30 cellular contexts compared by ENCODE assay signal in genomic region chr2:14263053-14263452, GRCh38.
"Had no signal": no experiment of that assay in that cellular context is flagged by ENCODE, and none has a peak within 500 bp of the region (broad histone marks: within the 10 kb centered on the region; RNA-seq: fewer than 3 reads in every experiment).

No MANE protein-coding gene starts in this region.

- H2AFZ ChIP-seq: parathyroid adenoma had no signal

- H3K36me3 Mint-ChIP-seq: naive thymus-derived CD8-positive, alpha-beta T cell; natural killer cell treated with Interleukin-12 subunit alpha and Interleukin-12 subunit beta and Interleukin-15 and Interleukin-18, amount 100 ng/mL, for 72 hours; stimulated activated effector memory CD8-positive, alpha-beta T cell treated with anti-CD3 and anti-CD28 coated beads, Interleukin-12 subunit alpha, Interleukin-12 subunit beta, amount 100 ng/mL, for 72 hours; stimulated activated naive B cell treated with anti-CD40 and anti-IgM and Interleukin-4, amounts not matched to agents 10 μg/mL and 1 μg/mL and 100 μg/mL, for 72 hours had no signal

- H3K79me2 ChIP-seq: parathyroid adenoma had no signal

- ATAC-seq: naive thymus-derived CD8-positive, alpha-beta T cell; natural killer cell treated with Interleukin-12 subunit alpha and Interleukin-12 subunit beta and Interleukin-15 and Interleukin-18, amount 100 ng/mL, for 72 hours; psoas muscle; right cardiac atrium; right lobe of liver; stimulated activated effector memory CD8-positive, alpha-beta T cell treated with anti-CD3 and anti-CD28 coated beads, Interleukin-12 subunit alpha, Interleukin-12 subunit beta, amount 100 ng/mL, for 72 hours; stimulated activated naive B cell treated with anti-CD40 and anti-IgM and Interleukin-4, amounts not matched to agents 10 μg/mL and 1 μg/mL and 100 μg/mL, for 72 hours had no signal

- H3K27ac ChIP-seq: ovary, parathyroid adenoma, psoas muscle, right lobe of liver, sigmoid colon, stomach, thoracic aorta, thyroid gland, tibial nerve, upper lobe of left lung, vagina had no signal

- H3K4me3 ChIP-seq: ovary, psoas muscle, right lobe of liver, sigmoid colon, stomach, thoracic aorta, thyroid gland, tibial nerve, upper lobe of left lung, vagina had no signal

- H3K27me3 ChIP-seq: ovary, right lobe of liver, sigmoid colon, stomach, thyroid gland, tibial nerve, upper lobe of left lung, vagina had no signal

- H3K9me3 Mint-ChIP-seq: nephron progenitor cell, neural crest cell had no signal

- H3K36me3 ChIP-seq: ovary, right lobe of liver, sigmoid colon, stomach, thoracic aorta, thyroid gland, tibial nerve, upper lobe of left lung, vagina had no signal

- H3K9me3 ChIP-seq: ovary, psoas muscle, right lobe of liver, sigmoid colon, stomach, thoracic aorta, thyroid gland, tibial nerve, upper lobe of left lung, vagina had no signal

- H3K9ac ChIP-seq: parathyroid adenoma had no signal

- DNase-seq: naive thymus-derived CD8-positive, alpha-beta T cell; nephron progenitor cell; occipital lobe; ovary; posterior cingulate gyrus; psoas muscle; right cardiac atrium; right lobe of liver; sigmoid colon; small intestine; stimulated activated CD4-positive, alpha-beta T cell treated with anti-CD3 and anti-CD28 coated beads, Interleukin-15, amount 100 ng/mL, for 24 hours; stimulated activated CD4-positive, alpha-beta T cell treated with anti-CD3 and anti-CD28 coated beads, Interleukin-2, amount 100 ng/mL, for 24 hours; stimulated activated CD4-positive, alpha-beta T cell treated with anti-CD3 and anti-CD28 coated beads, Interleukin-2, amount 100 ng/mL, for 48 hours; stimulated activated CD4-positive, alpha-beta T cell treated with anti-CD3 and anti-CD28 coated beads, Interleukin-4, amount 100 ng/mL, for 24 hours; stimulated activated naive B cell treated with anti-CD40 and anti-IgM and Interleukin-4, amounts not matched to agents 10 μg/mL and 1 μg/mL and 100 μg/mL, for 72 hours; stimulated activated naive CD4-positive, alpha-beta T cell treated with Interleukin-2 at 50 U/mL for 16 hours; stomach; thyroid gland; trophoblast cell; upper lobe of left lung had no signal

- H3K4me1 Mint-ChIP-seq: naive thymus-derived CD8-positive, alpha-beta T cell; nephron progenitor cell; neural crest cell; stimulated activated effector memory CD8-positive, alpha-beta T cell treated with anti-CD3 and anti-CD28 coated beads, Interleukin-12 subunit alpha, Interleukin-12 subunit beta, amount 100 ng/mL, for 72 hours; stimulated activated naive B cell treated with anti-CD40 and anti-IgM and Interleukin-4, amounts not matched to agents 10 μg/mL and 1 μg/mL and 100 μg/mL, for 72 hours had no signal

- H3K27ac Mint-ChIP-seq: naive thymus-derived CD8-positive, alpha-beta T cell; natural killer cell treated with Interleukin-12 subunit alpha and Interleukin-12 subunit beta and Interleukin-15 and Interleukin-18, amount 100 ng/mL, for 72 hours; nephron progenitor cell; progenitor cell of endocrine pancreas; stimulated activated effector memory CD8-positive, alpha-beta T cell treated with anti-CD3 and anti-CD28 coated beads, Interleukin-12 subunit alpha, Interleukin-12 subunit beta, amount 100 ng/mL, for 72 hours; stimulated activated naive B cell treated with anti-CD40 and anti-IgM and Interleukin-4, amounts not matched to agents 10 μg/mL and 1 μg/mL and 100 μg/mL, for 72 hours; stimulated activated naive CD8-positive, alpha-beta T cell treated with anti-CD3 and anti-CD28 coated beads, Interleukin-15, Interleukin-2, amounts not matched to agents 100 ng/mL and 50 ng/mL, for 24 hours had no signal

- H3K27me3 Mint-ChIP-seq: natural killer cell treated with Interleukin-12 subunit alpha and Interleukin-12 subunit beta and Interleukin-15 and Interleukin-18, amount 100 ng/mL, for 72 hours; progenitor cell of endocrine pancreas; stimulated activated naive B cell treated with anti-CD40 and anti-IgM and Interleukin-4, amounts not matched to agents 10 μg/mL and 1 μg/mL and 100 μg/mL, for 72 hours; stimulated activated naive CD8-positive, alpha-beta T cell treated with anti-CD3 and anti-CD28 coated beads, Interleukin-15, Interleukin-2, amounts not matched to agents 100 ng/mL and 50 ng/mL, for 24 hours had no signal

- FAIRE-seq: small intestine, urothelium cell line had no signal

- H3K4me1 ChIP-seq: parathyroid adenoma, psoas muscle, right lobe of liver, sigmoid colon, stomach, thyroid gland, tibial nerve, upper lobe of left lung, vagina had no signal

- H3K4me3 Mint-ChIP-seq: naive thymus-derived CD8-positive, alpha-beta T cell; natural killer cell treated with Interleukin-12 subunit alpha and Interleukin-12 subunit beta and Interleukin-15 and Interleukin-18, amount 100 ng/mL, for 72 hours; nephron progenitor cell; neural crest cell; stimulated activated effector memory CD8-positive, alpha-beta T cell treated with anti-CD3 and anti-CD28 coated beads, Interleukin-12 subunit alpha, Interleukin-12 subunit beta, amount 100 ng/mL, for 72 hours; stimulated activated naive B cell treated with anti-CD40 and anti-IgM and Interleukin-4, amounts not matched to agents 10 μg/mL and 1 μg/mL and 100 μg/mL, for 72 hours; stimulated activated naive CD8-positive, alpha-beta T cell treated with anti-CD3 and anti-CD28 coated beads, Interleukin-15, Interleukin-2, amounts not matched to agents 100 ng/mL and 50 ng/mL, for 24 hours had no signal
